In genomic region chr21:43352568-43353281, GRCh38 we compare ENCODE assay signal across 7 cellular contexts.
DNase-seq lines count a peak whose midpoint lies in the region; ATAC-seq and TF ChIP-seq lines count a peak whose summit lies in the region.

No MANE protein-coding gene starts in this region.

- DNase-seq in H9 (no peak), OCI-LY7 (ENCODE audit: low spot score) (peak; percentile 95), memory B cell (ENCODE audit: low spot score in 2 of 2) (peak; percentile 69 to 79), lower lobe of right lung (no peak), SIG-M5 (lab: John Stamatoyannopoulos, UW) (no peak)

- intact Hi-C loops in OCI-LY7 (cut with micrococcal nuclease; ENCODE audit: unreplicated experiment) (loop anchor here (2.0 to 5.0 kb wide), 2 partner anchors 26 to 60 kb away; no protein-coding TSS in a partner anchor), lower lobe of right lung (cut with DNase I) (no loop called here)

- H3K9me3 Mint-ChIP-seq in H9 (no peaks in the 10 kb centered on the region), memory B cell (no peaks in the 10 kb centered on the region)

- peak; percentile 79 for ATAC-seq in memory B cell (ENCODE audit: low read depth)
- no peak for ATAC-seq in HG02610 (IDR thresholded peaks at IDR 0.05; ENCODE audit: unreplicated experiment)
- no peak for ATAC-seq in lower lobe of right lung

- H3K4me1 Mint-ChIP-seq in H9 = peaks cover 3 to 30% of the 10 kb centered on the region in 2 experiments; a peak in 2 of 4 replicates
- peaks cover 35% of the 10 kb centered on the region for H3K4me1 Mint-ChIP-seq in memory B cell

- H2BK5ac ChIP-seq in H9 (ENCODE audit: insufficient read length, low read length) = no peak overlapping the region

- H3K9ac ChIP-seq in H9 (ENCODE audit: extremely low read depth, insufficient read length, low read length) = no peak overlapping the region

- no peak overlapping the region for H3K18ac ChIP-seq in H9 (ENCODE audit: insufficient read length, low read depth, low read length)

- H3K4me1 ChIP-seq in H9 (ENCODE audit: insufficient read depth, low read length) = no peaks in the 10 kb centered on the region
- peaks cover 48% of the 10 kb centered on the region for H3K4me1 ChIP-seq in OCI-LY7 (ENCODE audit: insufficient read depth, low read length, poor library complexity, severe bottlenecking)
- H3K4me1 ChIP-seq in lower lobe of right lung = peaks cover 15% of the 10 kb centered on the region

- H3K27me3 Mint-ChIP-seq in H9 (ENCODE audit: low read depth) (no peaks in the 10 kb centered on the region; the same call in 1 of the 2 replicates), memory B cell (no peaks in the 10 kb centered on the region)

- H2AK5ac ChIP-seq in H9 (ENCODE audit: insufficient read length, low read length) = no peak overlapping the region

- POLR2A ChIA-PET in OCI-LY7 (lab: Charles Lee) = interaction anchor here (0.9 to 1.0 kb wide), 2 partner anchors 24 to 42 kb away, joined by 3 read pairs; no protein-coding TSS in a partner anchor

- no peak overlapping the region for H4K8ac ChIP-seq in H9 (replicated peaks; ENCODE audit: insufficient read length, low read depth, low read length)

- CTCF ChIA-PET in OCI-LY7 (lab: Charles Lee; ENCODE audit: unreplicated experiment) = no interaction called here

- no peak overlapping the region; a peak in 1 of 5 replicates for H3K4me3 Mint-ChIP-seq in H9
- peak overlapping the region; percentile 81 for H3K4me3 Mint-ChIP-seq in memory B cell

- no peaks in the 10 kb centered on the region for H3K9me2 ChIP-seq in OCI-LY7 (ENCODE audit: insufficient read depth, low read length)

- no peaks in the 10 kb centered on the region for H3K79me1 ChIP-seq in H9 (ENCODE audit: insufficient read depth, low read depth, low read length, poor library complexity, severe bottlenecking)

- no peak overlapping the region for H3K23ac ChIP-seq in H9 (ENCODE audit: insufficient read length, low read depth, low read length)

- no peak overlapping the region for H2AFZ ChIP-seq in H9 (ENCODE audit: low read length)
- peak overlapping the region; percentile 42; the same call in 1 of the 2 replicates for H2AFZ ChIP-seq in OCI-LY7 (ENCODE audit: low read length)

- H3K36me3 ChIP-seq in OCI-LY7 (ENCODE audit: insufficient read depth, low read length) = no peaks in the 10 kb centered on the region
- H3K36me3 ChIP-seq in lower lobe of right lung = no peaks in the 10 kb centered on the region

- no peak for TF ChIP-seq CTCF in H9 (conservative IDR thresholded peaks at IDR 0.05)
- TF ChIP-seq CTCF in OCI-LY7 (conservative IDR thresholded peaks at IDR 0.05; ENCODE audit: low read length) = no peak
- TF ChIP-seq CTCF in lower lobe of right lung (IDR thresholded peaks at IDR 0.05) = no peak

- no peak overlapping the region for H3K27ac ChIP-seq in H9 (ENCODE audit: insufficient read length, low read depth, low read length)
- H3K27ac ChIP-seq in OCI-LY7 (ENCODE audit: low read depth, low read length, poor library complexity, severe bottlenecking) = peak overlapping the region; percentile 91
- H3K27ac ChIP-seq in lower lobe of right lung = no peak overlapping the region

- peak overlapping the region; percentile 55 for H3K4me3 ChIP-seq in OCI-LY7 (ENCODE audit: low read depth, low read length, poor library complexity, severe bottlenecking)
- no peak overlapping the region for H3K4me3 ChIP-seq in lower lobe of right lung

- H3K4ac ChIP-seq in H9 (ENCODE audit: low read depth, low read length) = no peak overlapping the region

- no peak overlapping the region for H3K14ac ChIP-seq in H9 (ENCODE audit: insufficient read depth, low read length)

- H4K5ac ChIP-seq in H9 (ENCODE audit: insufficient read length, low read depth, low read length) = no peak overlapping the region

- peak; percentile 28 for TF ChIP-seq POLR2A in GM18526 (IDR thresholded peaks at IDR 0.05; ENCODE audit: extremely low read depth, insufficient read length)

- H3K9me3 ChIP-seq in H9 (ENCODE audit: control insufficient read depth, low read depth, low read length) (no peaks in the 10 kb centered on the region), OCI-LY7 (ENCODE audit: low read length) (no peaks in the 10 kb centered on the region), lower lobe of right lung (no peaks in the 10 kb centered on the region)

- no peaks in the 10 kb centered on the region for H3K23me2 ChIP-seq in H9 (ENCODE audit: insufficient read length, low read depth, low read length, poor library complexity, severe bottlenecking)

- no peak overlapping the region for H2BK15ac ChIP-seq in H9 (ENCODE audit: low read depth, low read length)

- H3K36me3 Mint-ChIP-seq in H9 (ENCODE audit: insufficient read depth in 1 of 3, low read depth in 3 of 3) = no peaks in the 10 kb centered on the region
- H3K36me3 Mint-ChIP-seq in memory B cell = no peaks in the 10 kb centered on the region

- H4K20me1 ChIP-seq in H9 (ENCODE audit: control insufficient read depth, insufficient read depth, insufficient read length) = no peaks in the 10 kb centered on the region
- H4K20me1 ChIP-seq in OCI-LY7 (ENCODE audit: insufficient read depth, low read length) = no peaks in the 10 kb centered on the region

- no peak overlapping the region for H4K91ac ChIP-seq in H9 (ENCODE audit: insufficient read length, low read depth, low read length)

- H2BK20ac ChIP-seq in H9 (ENCODE audit: low read depth, low read length, poor library complexity, severe bottlenecking) = no peak overlapping the region

- H2BK120ac ChIP-seq in H9 (ENCODE audit: low read depth, low read length, poor library complexity, severe bottlenecking) = no peak overlapping the region

- no peak overlapping the region for H3T11ph ChIP-seq in H9 (ENCODE audit: low read length)

- no TSS peak for BruUV-seq in OCI-LY7 (replicated peaks; lab: Mats Ljungman, UMichigan)

- H2BK12ac ChIP-seq in H9 (ENCODE audit: insufficient read length, low read depth, low read length) = no peak overlapping the region

- H3K56ac ChIP-seq in H9 (ENCODE audit: insufficient read length, low read depth, low read length) = no peak overlapping the region

- H3K79me2 ChIP-seq in H9 (ENCODE audit: insufficient read depth, low read length) (no peaks in the 10 kb centered on the region), OCI-LY7 (ENCODE audit: insufficient read depth, low read depth, low read length) (no peaks in the 10 kb centered on the region)

- no CpG with 5 or more reads among the region's 16 CpGs for WGBS in H9 (ENCODE audit: extremely low coverage, insufficient read length, low lambda C conversion rate)

- H3K27ac Mint-ChIP-seq in H9 = peak overlapping the region in 2 of 3 experiments; percentile 42 to 85; a peak in 2 of 7 replicates
- peak overlapping the region; percentile 100 for H3K27ac Mint-ChIP-seq in memory B cell

- H3K27me3 ChIP-seq in H9 (ENCODE audit: insufficient read depth, low read length) = no peaks in the 10 kb centered on the region
- H3K27me3 ChIP-seq in lower lobe of right lung (ENCODE audit: low read depth) = no peaks in the 10 kb centered on the region

- H3K4me2 ChIP-seq in H9 (ENCODE audit: insufficient read depth, insufficient read length, low read length) = no peak overlapping the region
- peak overlapping the region; percentile 57 for H3K4me2 ChIP-seq in OCI-LY7 (ENCODE audit: low read length)

Comparison
In these comparisons a context has a peak if more than half of its experiments do, and no peak if none do; other contexts are left out.
1. DNase-seq: peak in OCI-LY7 (single experiment) and memory B cell (2 of 2); none in H9 (single experiment), lower lobe of right lung (single experiment) and SIG-M5 (single experiment).